Comparison of ENCODE assay signal across 14 cellular contexts in genomic region chr5:59744531-59744992, GRCh38.
DNase-seq lines count a peak whose midpoint lies in the region; ATAC-seq, FAIRE-seq and TF ChIP-seq lines count a peak whose summit lies in the region.
"Had no signal": no experiment of that assay in that cellular context is flagged by ENCODE, and none has a peak within 500 bp of the region (broad histone marks: within the 10 kb centered on the region; RNA-seq: fewer than 3 reads in every experiment).

No MANE protein-coding gene starts in this region.

- H3K36me3 ChIP-seq in astrocyte (ENCODE audit: insufficient read depth, low read length) (no peaks in the 10 kb centered on the region), urinary bladder (ENCODE audit: insufficient read depth) (no peaks in the 10 kb centered on the region)
- H3K36me3 ChIP-seq in CD8-positive, alpha-beta memory T cell (ENCODE audit: insufficient read depth, low read length) = no peaks in the 10 kb centered on the region
- H3K36me3 ChIP-seq: adrenal gland, gastroesophageal sphincter, Peyer's patch had no signal

- no peak for TF ChIP-seq CTCF in astrocyte (IDR thresholded peaks at IDR 0.05; ENCODE audit: insufficient read depth, low read depth, low read length)

- peak; percentile 78 for FAIRE-seq in astrocyte (lab: Jason Lieb, UNC)

- no peaks in the 10 kb centered on the region for H3K27me3 Mint-ChIP-seq in astrocyte (ENCODE audit: low read depth, unreplicated experiment)
- peaks cover 0 to 1% of the 10 kb centered on the region in 2 donors for H3K27me3 Mint-ChIP-seq in CD8-positive, alpha-beta memory T cell

- CTCF ChIA-PET in CD8-positive, alpha-beta memory T cell (lab: Charles Lee) = interaction anchor here (0.5 kb wide), 1 partner anchor 10 kb away, joined by 4 read pairs; no protein-coding TSS in a partner anchor

- no peaks in the 10 kb centered on the region for H4K20me1 ChIP-seq in astrocyte (ENCODE audit: insufficient read depth, low read length)

- no peaks in the 10 kb centered on the region for H3K79me2 ChIP-seq in astrocyte (ENCODE audit: insufficient read depth, low read length)

- H3K4me2 ChIP-seq in astrocyte (ENCODE audit: low read length) = peak overlapping the region; percentile 52
- H3K4me2 ChIP-seq: KMS-11 had no signal

- DNase-seq in NCI-H82 (lab: John Stamatoyannopoulos, UW) (peak; percentile 18), NCI-H82 treated with DMSO at 0.1 percent for 48 hours (lab: John Stamatoyannopoulos, UW; ENCODE audit: unreplicated experiment) (no peak), astrocyte (ENCODE audit: low read depth) (peak; percentile 63), kidney tubule cell (ENCODE audit: low spot score) (peak; percentile 86), NAMALWA (ENCODE audit: low spot score) (no peak)
- no peak for DNase-seq in CD8-positive, alpha-beta memory T cell
- DNase-seq: activated CD4-positive, alpha-beta memory T cell treated with anti-CD3 and anti-CD28 coated beads, Interleukin-2, amount 10 ng/mL, durations not matched to agents 7 days and 5 days; Peyer's patch; stimulated activated CD4-positive, alpha-beta T cell treated with anti-CD3 and anti-CD28 coated beads, Interleukin-2, amount 100 ng/mL, for 48 hours had no signal

- no peaks in the 10 kb centered on the region for H3K36me3 Mint-ChIP-seq in astrocyte (ENCODE audit: low read depth, unreplicated experiment)
- H3K36me3 Mint-ChIP-seq in CD8-positive, alpha-beta memory T cell = no peaks in the 10 kb centered on the region

- POLR2A ChIA-PET in CD8-positive, alpha-beta memory T cell (lab: Charles Lee) = no interaction called here

- no peak for ATAC-seq in HG03460 (IDR thresholded peaks at IDR 0.05; ENCODE audit: unreplicated experiment)

- H3K27me3 ChIP-seq in astrocyte (ENCODE audit: insufficient read depth, low read length) = no peaks in the 10 kb centered on the region
- no peaks in the 10 kb centered on the region for H3K27me3 ChIP-seq in CD8-positive, alpha-beta memory T cell (ENCODE audit: insufficient read depth, low read length, poor library complexity, severe bottlenecking)
- H3K27me3 ChIP-seq: adrenal gland, gastroesophageal sphincter, Peyer's patch had no signal

- no peaks in the 10 kb centered on the region for H3K9me3 Mint-ChIP-seq in astrocyte (ENCODE audit: unreplicated experiment)
- H3K9me3 Mint-ChIP-seq in CD8-positive, alpha-beta memory T cell = peaks cover 0 to 2% (median 0%) of the 10 kb centered on the region in 5 donors
- H3K9me3 Mint-ChIP-seq: activated CD4-positive, alpha-beta memory T cell treated with anti-CD3 and anti-CD28 coated beads, Interleukin-2, amount 10 ng/mL, durations not matched to agents 7 days and 5 days had no signal

- H2AFZ ChIP-seq in astrocyte (ENCODE audit: low read depth, low read length) = no peak overlapping the region

- H3K4me3 ChIP-seq in astrocyte (ENCODE audit: insufficient read depth, low read depth, low read length) = no peak overlapping the region
- H3K4me3 ChIP-seq in urinary bladder (ENCODE audit: low read depth, low read length) = no peak overlapping the region
- H3K4me3 ChIP-seq in CD8-positive, alpha-beta memory T cell (ENCODE audit: low read length) = no peak overlapping the region
- H3K4me3 ChIP-seq: adrenal gland, Peyer's patch had no signal

- H3K27ac ChIP-seq in astrocyte (ENCODE audit: low read depth, low read length) = peak overlapping the region; percentile 67
- peak overlapping the region; percentile 59 for H3K27ac ChIP-seq in urinary bladder (ENCODE audit: low read depth)
- no peak overlapping the region for H3K27ac ChIP-seq in CD8-positive, alpha-beta memory T cell (ENCODE audit: low read depth, low read length)
- H3K27ac ChIP-seq: adrenal gland, KMS-11 had no signal

- peak overlapping the region; percentile 52 for H3K9ac ChIP-seq in astrocyte (ENCODE audit: low read length)
- H3K9ac ChIP-seq: KMS-11 had no signal

- no peak overlapping the region for H3K4me3 Mint-ChIP-seq in astrocyte (ENCODE audit: unreplicated experiment)
- H3K4me3 Mint-ChIP-seq in CD8-positive, alpha-beta memory T cell = no peak overlapping the region
- H3K4me3 Mint-ChIP-seq: activated CD4-positive, alpha-beta memory T cell treated with anti-CD3 and anti-CD28 coated beads, Interleukin-2, amount 10 ng/mL, durations not matched to agents 7 days and 5 days had no signal

- H3K27ac Mint-ChIP-seq in astrocyte (ENCODE audit: unreplicated experiment) = no peak overlapping the region
- H3K27ac Mint-ChIP-seq in CD8-positive, alpha-beta memory T cell = no peak overlapping the region
- H3K27ac Mint-ChIP-seq: activated CD4-positive, alpha-beta memory T cell treated with anti-CD3 and anti-CD28 coated beads, Interleukin-2, amount 10 ng/mL, durations not matched to agents 7 days and 5 days had no signal

- peaks cover 30% of the 10 kb centered on the region for H3K4me1 ChIP-seq in astrocyte (ENCODE audit: insufficient read depth, low read length)
- no peaks in the 10 kb centered on the region for H3K4me1 ChIP-seq in urinary bladder (ENCODE audit: insufficient read depth)
- H3K4me1 ChIP-seq in CD8-positive, alpha-beta memory T cell (ENCODE audit: insufficient read depth, low read length) = no peaks in the 10 kb centered on the region
- H3K4me1 ChIP-seq: adrenal gland, Peyer's patch had no signal

- no peaks in the 10 kb centered on the region for H3K9me3 ChIP-seq in astrocyte (ENCODE audit: insufficient read depth, low read depth, low read length)
- H3K9me3 ChIP-seq in CD8-positive, alpha-beta memory T cell (ENCODE audit: low read length) = no peaks in the 10 kb centered on the region
- H3K9me3 ChIP-seq: adrenal gland, gastroesophageal sphincter, Peyer's patch had no signal

- peaks cover 27% of the 10 kb centered on the region for H3K4me1 Mint-ChIP-seq in astrocyte (ENCODE audit: low read depth, unreplicated experiment)
- no peaks in the 10 kb centered on the region for H3K4me1 Mint-ChIP-seq in CD8-positive, alpha-beta memory T cell
- H3K4me1 Mint-ChIP-seq: activated CD4-positive, alpha-beta memory T cell treated with anti-CD3 and anti-CD28 coated beads, Interleukin-2, amount 10 ng/mL, durations not matched to agents 7 days and 5 days had no signal

Comparison
In these comparisons a context has a peak if more than half of its experiments do, and no peak if none do; other contexts are left out.
1. DNase-seq: peak in NCI-H82 (single experiment), astrocyte (single experiment) and kidney tubule cell (single experiment); none in NCI-H82 treated with DMSO at 0.1 percent for 48 hours (single experiment), NAMALWA (single experiment) and CD8-positive, alpha-beta memory T cell (0 of 5).